ENCODE assay signal across 21 cellular contexts in the genomic region with DNA sequence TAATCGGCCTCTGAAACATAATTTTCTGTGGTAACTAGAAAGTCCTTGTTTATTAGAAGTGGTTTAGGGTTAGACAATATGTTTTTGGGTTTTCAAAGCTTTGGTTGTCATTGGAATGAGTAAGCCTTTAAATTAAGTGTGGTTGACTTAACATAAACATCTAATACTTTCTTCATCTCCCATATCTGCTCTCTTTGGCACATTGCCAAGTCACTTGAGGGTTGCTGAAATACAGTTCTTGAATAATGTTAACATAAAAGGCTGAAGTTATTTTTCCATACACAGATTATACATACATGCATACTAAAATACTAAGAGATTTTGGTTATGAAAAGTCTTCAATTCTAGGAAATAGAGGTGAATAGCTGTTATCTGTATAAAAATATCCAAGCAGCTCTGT.
A peak's percentile ranks its signal among the peaks of the same experiment; 100 is the strongest.
DNase-seq lines count a peak whose midpoint lies in the region; TF ChIP-seq lines count a peak whose summit lies in the region.
"Had no signal": no experiment of that assay in that cellular context is flagged by ENCODE, and none has a peak within 500 bp of the region (broad histone marks: within the 10 kb centered on the region; RNA-seq: fewer than 3 reads in every experiment).

No MANE protein-coding gene starts in this region.

- no peak for TF ChIP-seq POLR2A in NB4 (IDR thresholded peaks at IDR 0.05; ENCODE audit: extremely low read depth, insufficient read length)

- no peak overlapping the region for H3K4me3 ChIP-seq in NB4 (ENCODE audit: low read depth, low read length)
- H3K4me3 ChIP-seq: breast epithelium, upper lobe of right lung had no signal

- no peak for TF ChIP-seq CTCF in NB4 (IDR thresholded peaks at IDR 0.05; ENCODE audit: low read depth, low read length)

- DNase-seq in NCI-H2227 (lab: John Stamatoyannopoulos, UW; ENCODE audit: unreplicated experiment), result peak; percentile 12
- DNase-seq in NCI-H2227 treated with DMSO at 0.1 percent for 48 hours (lab: John Stamatoyannopoulos, UW), result no peak
- DNase-seq in NB4 (ENCODE audit: low read depth), result peak; percentile 2
- peak; percentile 7 for DNase-seq in astrocyte of the hippocampus (ENCODE audit: low read depth, low spot score)
- peak; percentile 13 for DNase-seq in myocyte (ENCODE audit: low read depth)
- no peak for DNase-seq in effector CD4-positive, alpha-beta T cell
- no peak for DNase-seq in NCI-H524 treated with DMSO at 0.1 percent for 48 hours (lab: John Stamatoyannopoulos, UW)
- no peak for DNase-seq in SKM-1 (lab: John Stamatoyannopoulos, UW; ENCODE audit: unreplicated experiment)
- DNase-seq: activated B cell treated with CpG ODN at 0.5 μM for 24 hours; activated CD8-positive, alpha-beta T cell treated with anti-CD3 and anti-CD28 coated beads for 36 hours; activated T-cell treated with anti-CD3 and anti-CD28 coated beads, Interleukin-2, amount 50 U/mL, for 4 hours; C1 segment of cervical spinal cord; HFFc6; hippocampal formation; kidney; MM.1S; NCI-H2081 treated with DMSO at 0.1 percent for 48 hours; nephron progenitor cell; T-helper 2 cell; upper lobe of right lung had no signal

Comparison
In these comparisons a context has a peak if more than half of its experiments do, and no peak if none do; other contexts are left out.
1. DNase-seq: peak in NCI-H2227 (single experiment), NB4 (single experiment), astrocyte of the hippocampus (single experiment) and myocyte (single experiment); none in NCI-H2227 treated with DMSO at 0.1 percent for 48 hours (single experiment), effector CD4-positive, alpha-beta T cell (single experiment), NCI-H524 treated with DMSO at 0.1 percent for 48 hours (single experiment) and SKM-1 (single experiment).